Comparison of ENCODE assay signal across 8 cellular contexts in the genomic region with DNA sequence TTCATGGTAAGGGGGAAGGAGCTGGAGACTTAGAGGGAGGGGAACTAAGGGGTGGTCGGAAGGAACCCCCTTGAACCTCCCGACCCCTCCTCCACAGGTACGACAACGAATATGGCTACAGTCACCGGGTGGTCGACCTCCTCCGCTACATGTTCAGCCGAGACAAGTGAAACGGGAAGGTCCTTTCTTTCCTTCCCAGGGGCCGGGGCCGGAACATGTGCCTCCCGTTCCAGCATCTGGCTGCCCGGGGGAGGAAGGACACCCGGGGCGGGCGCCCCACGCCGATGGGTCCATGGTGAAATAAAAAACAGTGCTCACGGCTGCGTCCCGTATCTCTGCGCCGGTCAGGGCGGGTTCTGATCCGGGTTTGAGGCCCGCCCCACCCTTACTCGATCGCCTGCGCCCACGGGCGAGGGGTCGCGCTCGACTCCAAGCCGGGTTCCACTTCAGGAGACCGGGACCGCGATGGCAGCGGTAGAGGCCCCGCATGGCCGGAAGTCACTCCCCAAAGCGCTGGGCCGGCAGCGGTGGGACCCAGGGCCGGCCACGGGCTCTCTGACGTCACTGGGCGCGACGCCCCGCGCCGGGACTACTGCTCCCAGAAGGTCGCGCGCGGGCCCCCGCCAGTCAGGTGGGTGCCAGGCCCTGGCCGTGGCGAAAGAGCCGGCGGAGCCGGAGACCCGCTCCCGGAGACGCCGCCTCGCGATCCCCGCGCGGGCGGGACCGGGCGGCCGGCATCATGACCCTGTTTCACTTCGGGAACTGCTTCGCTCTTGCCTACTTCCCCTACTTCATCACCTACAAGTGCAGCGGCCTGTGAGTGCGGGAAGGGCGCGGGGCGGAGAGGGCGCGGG. TPM values are rescaled to one million over a fixed set of nuclear protein-coding genes. Genes with fewer than 3 reads are reported as not detected.
A peak's percentile ranks its signal among the peaks of the same experiment; 100 is the strongest.
DNase-seq lines count a peak whose midpoint lies in the region; ATAC-seq and TF ChIP-seq lines count a peak whose summit lies in the region.

A gene with protein sequence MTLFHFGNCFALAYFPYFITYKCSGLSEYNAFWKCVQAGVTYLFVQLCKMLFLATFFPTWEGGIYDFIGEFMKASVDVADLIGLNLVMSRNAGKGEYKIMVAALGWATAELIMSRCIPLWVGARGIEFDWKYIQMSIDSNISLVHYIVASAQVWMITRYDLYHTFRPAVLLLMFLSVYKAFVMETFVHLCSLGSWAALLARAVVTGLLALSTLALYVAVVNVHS (plus strand): TSS at position 626 of the 854 bp plus-strand sequence. CDS start 114 bp downstream, at position 740.

- intact Hi-C loops in left colon (cut with DNase I, micrococcal nuclease), result loop anchor here in 1 of 2 donors (10.0 kb wide), 1 partner anchor 170 kb away; a partner anchor contains a TSS

- in situ Hi-C loops in GM18951 (cut with MboI; ENCODE audit: low sequenced_read_pairs, unreplicated experiment), result no loop called here

- peak; percentile 81 for ATAC-seq in HG03354 (IDR thresholded peaks at IDR 0.05; ENCODE audit: poor library complexity, severe bottlenecking, unreplicated experiment)
- peak; percentile 97 for ATAC-seq in left colon

- H3K27ac ChIP-seq in cingulate gyrus (ENCODE audit: low read depth, low read length), result peak within 1 kb of the TSS; percentile 54

- DNase-seq in AG08396 (ENCODE audit: low spot score), result peak; percentile 99
- DNase-seq in NCI-H510A (lab: John Stamatoyannopoulos, UW), result peak; percentile 83
- DNase-seq in activated CD4-positive, alpha-beta T cell treated with anti-CD3 and anti-CD28 coated beads for 4 hours, result peak; percentile 76 to 80
- DNase-seq in left colon, result peak; percentile 92 to 97
- DNase-seq in stimulated activated CD4-positive, alpha-beta T cell treated with anti-CD3 and anti-CD28 coated beads, Interleukin-1b, Interleukin-23, amount 100 ng/mL, for 4 hours (ENCODE audit: low read depth in 2 of 2), result peak; percentile 66 to 85

- TF ChIP-seq POLR2A in GM18951 (IDR thresholded peaks at IDR 0.05; ENCODE audit: extremely low read depth, insufficient read depth, insufficient read length), result peak; percentile 90

RNA-seq across cellular contexts. Expression of the gene that starts here (rescaled TPM):
- 10 to 100 TPM; 55.1 to 61.2 TPM for total RNA-seq in left colon

Comparison
In these comparisons a context has a peak if more than half of its experiments do, and no peak if none do; other contexts are left out.
1. Peak in every context shown above with its lines: DNase-seq, ATAC-seq and H3K27ac ChIP-seq.